In the genomic region with DNA sequence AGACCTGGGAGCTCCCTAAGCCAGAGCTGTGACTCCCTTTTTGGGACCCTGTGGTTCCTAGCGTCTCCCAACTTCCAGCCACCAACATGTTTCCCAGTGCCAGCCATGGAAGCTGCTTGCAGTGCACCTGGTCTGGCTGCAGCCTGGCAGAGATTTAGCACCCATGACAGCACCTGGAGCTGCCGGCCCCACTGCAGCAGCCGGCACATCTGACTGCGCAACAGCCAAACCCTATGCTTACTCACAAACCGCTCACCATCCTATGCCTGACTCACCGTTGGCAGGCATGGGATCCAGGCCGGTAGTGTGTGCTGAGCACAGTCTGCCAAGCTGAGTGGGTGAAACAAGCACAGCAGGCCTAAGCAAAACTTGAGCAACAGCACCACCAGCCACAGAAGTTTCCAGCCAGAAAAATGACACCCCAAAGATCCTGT, we compare ENCODE assay signal across 13 cellular contexts.
DNase-seq lines count a peak whose midpoint lies in the region; ATAC-seq, FAIRE-seq and TF ChIP-seq lines count a peak whose summit lies in the region.
"Had no signal": no experiment of that assay in that cellular context is flagged by ENCODE, and none has a peak within 500 bp of the region (broad histone marks: within the 10 kb centered on the region; RNA-seq: fewer than 3 reads in every experiment).

No MANE protein-coding gene starts in this region.

- no peak overlapping the region for H3K18ac ChIP-seq in H9 (ENCODE audit: insufficient read length, low read depth, low read length)

- peak; percentile 10 for ATAC-seq in gastroesophageal sphincter

- H3K9me3 ChIP-seq in astrocyte (ENCODE audit: insufficient read depth, low read depth, low read length) (no peaks in the 10 kb centered on the region), gastroesophageal sphincter (no peaks in the 10 kb centered on the region), H9 (ENCODE audit: control insufficient read depth, low read depth, low read length) (no peaks in the 10 kb centered on the region)
- H3K9me3 ChIP-seq: colonic mucosa had no signal

- no peak overlapping the region for H3K14ac ChIP-seq in H9 (ENCODE audit: insufficient read depth, low read length)

- no peaks in the 10 kb centered on the region for H3K79me1 ChIP-seq in H9 (ENCODE audit: insufficient read depth, low read depth, low read length, poor library complexity, severe bottlenecking)

- H3K4me1 Mint-ChIP-seq in astrocyte (ENCODE audit: low read depth, unreplicated experiment): peaks cover 2% of the 10 kb centered on the region
- no peaks in the 10 kb centered on the region for H3K4me1 Mint-ChIP-seq in H9

- H3K27me3 Mint-ChIP-seq in astrocyte (ENCODE audit: low read depth, unreplicated experiment) (no peaks in the 10 kb centered on the region), H9 (ENCODE audit: low read depth) (no peaks in the 10 kb centered on the region)
- H3K27me3 Mint-ChIP-seq: progenitor cell of endocrine pancreas had no signal

- no peak overlapping the region for H3K27ac Mint-ChIP-seq in astrocyte (ENCODE audit: unreplicated experiment)
- H3K27ac Mint-ChIP-seq in H9: no peak overlapping the region
- H3K27ac Mint-ChIP-seq: progenitor cell of endocrine pancreas had no signal

- no peak overlapping the region for H2BK20ac ChIP-seq in H9 (ENCODE audit: low read depth, low read length, poor library complexity, severe bottlenecking)

- H3K4me2 ChIP-seq in astrocyte (ENCODE audit: low read length): no peak overlapping the region
- H3K4me2 ChIP-seq in H9 (ENCODE audit: insufficient read depth, insufficient read length, low read length): no peak overlapping the region
- H3K4me2 ChIP-seq: hepatocyte had no signal

- TF ChIP-seq POLR2A in gastroesophageal sphincter (IDR thresholded peaks at IDR 0.05): no peak

- H4K20me1 ChIP-seq in astrocyte (ENCODE audit: insufficient read depth, low read length): no peaks in the 10 kb centered on the region
- no peaks in the 10 kb centered on the region for H4K20me1 ChIP-seq in H9 (ENCODE audit: control insufficient read depth, insufficient read depth, insufficient read length)

- in situ Hi-C loops in ACHN (cut with HindIII; ENCODE audit: low pct_ligation_motif_present, low pct_unique_long_range_greater_than_20kb, low sequenced_read_pairs): no loop called here

- H2BK15ac ChIP-seq in H9 (ENCODE audit: low read depth, low read length): no peak overlapping the region

- H3K23ac ChIP-seq in H9 (ENCODE audit: insufficient read length, low read depth, low read length): no peak overlapping the region

- H3K4me1 ChIP-seq in astrocyte (ENCODE audit: insufficient read depth, low read length) (peaks cover 8% of the 10 kb centered on the region), gastroesophageal sphincter (no peaks in the 10 kb centered on the region), H9 (ENCODE audit: insufficient read depth, low read length) (no peaks in the 10 kb centered on the region)
- H3K4me1 ChIP-seq: colonic mucosa had no signal

- H2AK5ac ChIP-seq in H9 (ENCODE audit: insufficient read length, low read length): no peak overlapping the region

- WGBS in gastroesophageal sphincter (ENCODE audit: low coverage in 1 of 2), 2 donors: 0% methylated on average over 1 of the region's 7 CpGs; no CpG with 5 or more reads in 1 of the 2 donors
- no CpG with 5 or more reads among the region's 7 CpGs for WGBS in H9 (ENCODE audit: extremely low coverage, insufficient read length, low lambda C conversion rate)

- no peak overlapping the region for H3K4me3 ChIP-seq in astrocyte (ENCODE audit: insufficient read depth, low read depth, low read length)
- H3K4me3 ChIP-seq in gastroesophageal sphincter: no peak overlapping the region
- H3K4me3 ChIP-seq: colonic mucosa, hepatocyte had no signal

- H3K27ac ChIP-seq in astrocyte (ENCODE audit: low read depth, low read length) (no peak overlapping the region), gastroesophageal sphincter (no peak overlapping the region), H9 (ENCODE audit: insufficient read length, low read depth, low read length) (no peak overlapping the region)
- H3K27ac ChIP-seq: colonic mucosa, hepatocyte had no signal

- no peak overlapping the region for H2BK5ac ChIP-seq in H9 (ENCODE audit: insufficient read length, low read length)

- H3K36me3 Mint-ChIP-seq in astrocyte (ENCODE audit: low read depth, unreplicated experiment) (no peaks in the 10 kb centered on the region), H9 (ENCODE audit: insufficient read depth in 1 of 3, low read depth in 3 of 3) (no peaks in the 10 kb centered on the region; a peak in 2 of 7 replicates)

- H4K91ac ChIP-seq in H9 (ENCODE audit: insufficient read length, low read depth, low read length): no peak overlapping the region

- TF ChIP-seq CTCF in astrocyte (IDR thresholded peaks at IDR 0.05; ENCODE audit: insufficient read depth, low read depth, low read length) (no peak), gastroesophageal sphincter (IDR thresholded peaks at IDR 0.05) (no peak), H9 (conservative IDR thresholded peaks at IDR 0.05) (no peak)

- TF ChIP-seq EP300 in gastroesophageal sphincter (IDR thresholded peaks at IDR 0.05): no peak

- no peak overlapping the region for H3T11ph ChIP-seq in H9 (ENCODE audit: low read length)

- no peak for FAIRE-seq in astrocyte (lab: Jason Lieb, UNC)

- no peak overlapping the region for H4K8ac ChIP-seq in H9 (replicated peaks; ENCODE audit: insufficient read length, low read depth, low read length)

- H3K79me2 ChIP-seq in astrocyte (ENCODE audit: insufficient read depth, low read length): no peaks in the 10 kb centered on the region
- H3K79me2 ChIP-seq in H9 (ENCODE audit: insufficient read depth, low read length): no peaks in the 10 kb centered on the region
- H3K79me2 ChIP-seq: hepatocyte had no signal

- no peak overlapping the region for H3K9ac ChIP-seq in astrocyte (ENCODE audit: low read length)
- H3K9ac ChIP-seq in H9 (ENCODE audit: extremely low read depth, insufficient read length, low read length): no peak overlapping the region

- H3K4ac ChIP-seq in H9 (ENCODE audit: low read depth, low read length): no peak overlapping the region

- no peak overlapping the region for H3K56ac ChIP-seq in H9 (ENCODE audit: insufficient read length, low read depth, low read length)

- no peaks in the 10 kb centered on the region for H3K9me3 Mint-ChIP-seq in astrocyte (ENCODE audit: unreplicated experiment)
- H3K9me3 Mint-ChIP-seq in H9: peaks cover 0 to 2% of the 10 kb centered on the region in 2 experiments; a peak in 4 of 5 replicates

- H2BK120ac ChIP-seq in H9 (ENCODE audit: low read depth, low read length, poor library complexity, severe bottlenecking): no peak overlapping the region

- H2AFZ ChIP-seq in astrocyte (ENCODE audit: low read depth, low read length) (peak overlapping the region; percentile 41), H9 (ENCODE audit: low read length) (no peak overlapping the region)
- H2AFZ ChIP-seq: hepatocyte had no signal

- H4K5ac ChIP-seq in H9 (ENCODE audit: insufficient read length, low read depth, low read length): no peak overlapping the region

- H3K27me3 ChIP-seq in astrocyte (ENCODE audit: insufficient read depth, low read length) (no peaks in the 10 kb centered on the region), gastroesophageal sphincter (no peaks in the 10 kb centered on the region), H9 (ENCODE audit: insufficient read depth, low read length) (no peaks in the 10 kb centered on the region)
- H3K27me3 ChIP-seq: colonic mucosa, hepatocyte had no signal

- H3K4me3 Mint-ChIP-seq in astrocyte (ENCODE audit: unreplicated experiment): no peak overlapping the region
- no peak overlapping the region for H3K4me3 Mint-ChIP-seq in H9

- H3K23me2 ChIP-seq in H9 (ENCODE audit: insufficient read length, low read depth, low read length, poor library complexity, severe bottlenecking): no peaks in the 10 kb centered on the region

- H2BK12ac ChIP-seq in H9 (ENCODE audit: insufficient read length, low read depth, low read length): no peak overlapping the region

- DNase-seq in ACHN: peak; percentile 69
- peak; percentile 94 for DNase-seq in HT1080 (ENCODE audit: low read depth)
- peak; percentile 77 for DNase-seq in astrocyte (ENCODE audit: low read depth)
- no peak for DNase-seq in stimulated activated CD4-positive, alpha-beta T cell treated with anti-CD3 and anti-CD28 coated beads, Interleukin-15, amount 100 ng/mL, for 24 hours
- DNase-seq in GM19240 (ENCODE audit: insufficient read length, low spot score): no peak
- no peak for DNase-seq in H9
- DNase-seq in T-helper 2 cell: no peak
- DNase-seq: activated naive CD4-positive, alpha-beta T cell treated with Interleukin-2 at 50 U/mL for 16 hours; colonic mucosa; NCI-H524 had no signal

- H3K36me3 ChIP-seq in astrocyte (ENCODE audit: insufficient read depth, low read length) (no peaks in the 10 kb centered on the region), gastroesophageal sphincter (no peaks in the 10 kb centered on the region)
- H3K36me3 ChIP-seq: colonic mucosa had no signal

Comparison
In these comparisons a context has a peak if more than half of its experiments do, and no peak if none do; other contexts are left out.
1. DNase-seq: peak in ACHN (single experiment), HT1080 (single experiment) and astrocyte (single experiment); none in stimulated activated CD4-positive, alpha-beta T cell treated with anti-CD3 and anti-CD28 coated beads, Interleukin-15, amount 100 ng/mL, for 24 hours (single experiment), GM19240 (single experiment), H9 (single experiment) and T-helper 2 cell (0 of 5).